Comparison of ENCODE assay signal across 8 cellular contexts in genomic region chr20:49935746-49936152, GRCh38. TPM values are rescaled to one million over a fixed set of nuclear protein-coding genes. Genes with fewer than 3 reads are reported as not detected.
A peak's percentile ranks its signal among the peaks of the same experiment; 100 is the strongest.
DNase-seq lines count a peak whose midpoint lies in the region; ATAC-seq and TF ChIP-seq lines count a peak whose summit lies in the region.

No MANE protein-coding gene starts in this region.

- H3K27me3 ChIP-seq in left ventricle myocardium inferior (ENCODE audit: low read depth), result no peaks in the 10 kb centered on the region

- no peak for TF ChIP-seq CTCF in left ventricle myocardium inferior (IDR thresholded peaks at IDR 0.05; ENCODE audit: borderline replicate concordance)

- H3K27me3 Mint-ChIP-seq in T-cell, result no peaks in the 10 kb centered on the region
- H3K27me3 Mint-ChIP-seq in stimulated activated naive B cell treated with anti-CD40 and anti-IgM and Interleukin-4, amounts not matched to agents 10 μg/mL and 1 μg/mL and 100 μg/mL, for 72 hours, result no peaks in the 10 kb centered on the region

- POLR2A ChIA-PET in T-cell (lab: Charles Lee), result interaction anchor here (0.6 to 1.6 kb wide), 6 partner anchors 19 to 659 kb away, joined by 3 to 7 read pairs (median 4); no protein-coding TSS in a partner anchor

- H3K4me1 Mint-ChIP-seq in T-cell, result peaks cover 43 to 51% (median 44%) of the 10 kb centered on the region in 3 donors
- H3K4me1 Mint-ChIP-seq in stimulated activated naive B cell treated with anti-CD40 and anti-IgM and Interleukin-4, amounts not matched to agents 10 μg/mL and 1 μg/mL and 100 μg/mL, for 72 hours, result peaks cover 32 to 56% of the 10 kb centered on the region in 2 donors

- CTCF ChIA-PET in T-cell (lab: Charles Lee), result interaction anchor here in 1 of 2 donors (0.6 to 2.4 kb wide), 5 partner anchors 20 to 267 kb away, joined by 3 to 10 read pairs (median 4); partner anchors contain the start of gene SPATA2

- peak; percentile 33 for DNase-seq in NCI-H748 (lab: John Stamatoyannopoulos, UW; ENCODE audit: unreplicated experiment)
- DNase-seq in NCI-H748 treated with DMSO at 0.1 percent for 48 hours (lab: John Stamatoyannopoulos, UW), result no peak
- DNase-seq in T-cell, result no peak
- DNase-seq in left ventricle myocardium inferior, result no peak
- no peak for DNase-seq in stimulated activated naive B cell treated with anti-CD40 and anti-IgM and Interleukin-4, amounts not matched to agents 10 μg/mL and 1 μg/mL and 100 μg/mL, for 72 hours
- no peak for DNase-seq in midbrain (lab: John Stamatoyannopoulos, UW)
- DNase-seq in NCI-H524 (lab: John Stamatoyannopoulos, UW), result no peak

- peak overlapping the region; percentile 89 for H3K27ac ChIP-seq in left ventricle myocardium inferior (replicated peaks)

- H3K4me3 Mint-ChIP-seq in T-cell, result peak overlapping the region; percentile 87 to 97 (median 95)
- H3K4me3 Mint-ChIP-seq in stimulated activated naive B cell treated with anti-CD40 and anti-IgM and Interleukin-4, amounts not matched to agents 10 μg/mL and 1 μg/mL and 100 μg/mL, for 72 hours, result peak overlapping the region; percentile 94

- peak overlapping the region; percentile 77 for H3K4me3 ChIP-seq in left ventricle myocardium inferior

- H3K27ac Mint-ChIP-seq in T-cell, result no peak overlapping the region
- H3K27ac Mint-ChIP-seq in stimulated activated naive B cell treated with anti-CD40 and anti-IgM and Interleukin-4, amounts not matched to agents 10 μg/mL and 1 μg/mL and 100 μg/mL, for 72 hours, result peak overlapping the region; percentile 91

- peaks cover 54% of the 10 kb centered on the region for H3K4me1 ChIP-seq in left ventricle myocardium inferior

- intact Hi-C loops in left ventricle myocardium inferior (cut with micrococcal nuclease), result no loop called here

- no peaks in the 10 kb centered on the region for H3K9me3 Mint-ChIP-seq in T-cell
- H3K9me3 Mint-ChIP-seq in stimulated activated naive B cell treated with anti-CD40 and anti-IgM and Interleukin-4, amounts not matched to agents 10 μg/mL and 1 μg/mL and 100 μg/mL, for 72 hours, result no peaks in the 10 kb centered on the region

- H3K9me3 ChIP-seq in left ventricle myocardium inferior (replicated peaks), result no peaks in the 10 kb centered on the region

- H3K36me3 Mint-ChIP-seq in T-cell, result peaks cover 3% of the 10 kb centered on the region
- peaks cover 10 to 18% of the 10 kb centered on the region in 2 donors for H3K36me3 Mint-ChIP-seq in stimulated activated naive B cell treated with anti-CD40 and anti-IgM and Interleukin-4, amounts not matched to agents 10 μg/mL and 1 μg/mL and 100 μg/mL, for 72 hours

- peak in 1 of 4 experiments; percentile 22 for ATAC-seq in T-cell (replicated peaks in 1 of 4)
- ATAC-seq in stimulated activated naive B cell treated with anti-CD40 and anti-IgM and Interleukin-4, amounts not matched to agents 10 μg/mL and 1 μg/mL and 100 μg/mL, for 72 hours (replicated peaks), result peak; percentile 3 to 13
- no peak for ATAC-seq in GM19467 (IDR thresholded peaks at IDR 0.05; ENCODE audit: unreplicated experiment)

- H3K36me3 ChIP-seq in left ventricle myocardium inferior, result no peaks in the 10 kb centered on the region

RNA-seq across cellular contexts. Expression of gene RNF114, which starts 0.4 kb away (rescaled TPM):
- 100 to 1,000 TPM in 2 of 5 donors, 10 to 100 TPM in 3; 83.5 to 109 (median 95.7) TPM for total RNA-seq in T-cell
- total RNA-seq in left ventricle myocardium inferior, result 50.8 TPM

RNA-seq across cellular contexts. Expression of gene SPATA2, which starts 20.4 kb away (rescaled TPM):
- total RNA-seq in T-cell (10 to 100 TPM in 3 of 5 donors, 1 to 10 TPM in 2; 9.6 to 19.4 (median 10.4) TPM), left ventricle myocardium inferior (7.6 TPM)

RNA-seq across cellular contexts. Expression of gene SNAI1, which starts 47.0 kb away (rescaled TPM):
- total RNA-seq in T-cell (1 to 10 TPM in 3 of 5 donors, under 1 TPM in 2; 0.95 to 3.1 (median 1.3) TPM), left ventricle myocardium inferior (0.69 TPM)
